In genomic region chr12:108618079-108618952, GRCh38 we compare ENCODE assay signal across 8 cellular contexts. TPM values are rescaled to one million over a fixed set of nuclear protein-coding genes. Genes with fewer than 3 reads are reported as not detected.
A peak's percentile ranks its signal among the peaks of the same experiment; 100 is the strongest.
DNase-seq lines count a peak whose midpoint lies in the region; ATAC-seq and TF ChIP-seq lines count a peak whose summit lies in the region.

No MANE protein-coding gene starts in this region.

- peaks cover 0 to 41% (median 10%) of the 10 kb centered on the region in 3 donors for H3K4me1 ChIP-seq in esophagus squamous epithelium

- no peaks in the 10 kb centered on the region for H3K36me3 ChIP-seq in BJ (ENCODE audit: control insufficient read depth, insufficient read depth, low read length)
- H3K36me3 ChIP-seq in KOPT-K1 (ENCODE audit: insufficient read depth, low read length) = peaks cover 39% of the 10 kb centered on the region
- no peaks in the 10 kb centered on the region for H3K36me3 ChIP-seq in esophagus squamous epithelium

- H3K27ac ChIP-seq in KOPT-K1 (ENCODE audit: low read depth, low read length, poor library complexity, severe bottlenecking) = peak overlapping the region; percentile 96
- H3K27ac ChIP-seq in esophagus squamous epithelium = no peak overlapping the region

- TF ChIP-seq POLR2A in esophagus squamous epithelium (IDR thresholded peaks at IDR 0.05) = no peak

- TF ChIP-seq CTCF in BJ (IDR thresholded peaks at IDR 0.05; ENCODE audit: insufficient read depth, low read depth, low read length) = peak; percentile 97
- peak; percentile 88 to 98 (median 94) for TF ChIP-seq CTCF in esophagus squamous epithelium (IDR thresholded peaks at IDR 0.05)
- TF ChIP-seq CTCF in natural killer cell (IDR thresholded peaks at IDR 0.05) = peak; percentile 98

- H3K27me3 ChIP-seq in BJ (ENCODE audit: control insufficient read depth, insufficient read depth, low read length) = no peaks in the 10 kb centered on the region
- no peaks in the 10 kb centered on the region for H3K27me3 ChIP-seq in esophagus squamous epithelium

- no peaks in the 10 kb centered on the region for H3K36me3 Mint-ChIP-seq in natural killer cell
- H3K36me3 Mint-ChIP-seq in stimulated activated naive CD8-positive, alpha-beta T cell treated with anti-CD3 and anti-CD28 coated beads, Interleukin-15, Interleukin-2, amounts not matched to agents 100 ng/mL and 50 ng/mL, for 24 hours (ENCODE audit: low read depth) = peaks cover 22% of the 10 kb centered on the region

- peak overlapping the region; percentile 56 for H3K4me3 Mint-ChIP-seq in natural killer cell
- H3K4me3 Mint-ChIP-seq in stimulated activated naive CD8-positive, alpha-beta T cell treated with anti-CD3 and anti-CD28 coated beads, Interleukin-15, Interleukin-2, amounts not matched to agents 100 ng/mL and 50 ng/mL, for 24 hours = no peak overlapping the region

- intact Hi-C loops in esophagus squamous epithelium (cut with DNase I) = loop anchor here (5.0 kb wide), 1 partner anchor 56 kb away; the partner anchor contains the start of genes ISCU and SART3
- intact Hi-C loops in natural killer cell (cut with micrococcal nuclease) = loop anchor here (1.0 to 5.0 kb wide), 3 partner anchors 11 to 114 kb away; partner anchors contain the start of gene CORO1C

- POLR2A ChIA-PET in BJ (lab: Charles Lee) = no interaction called here

- peaks cover 68 to 70% of the 10 kb centered on the region in 2 donors for H3K4me1 Mint-ChIP-seq in natural killer cell
- peaks cover 66% of the 10 kb centered on the region for H3K4me1 Mint-ChIP-seq in stimulated activated naive CD8-positive, alpha-beta T cell treated with anti-CD3 and anti-CD28 coated beads, Interleukin-15, Interleukin-2, amounts not matched to agents 100 ng/mL and 50 ng/mL, for 24 hours (ENCODE audit: low read depth)

- H3K9me3 ChIP-seq in KOPT-K1 (ENCODE audit: insufficient read depth, low read length, poor library complexity, severe bottlenecking) = peaks cover 8% of the 10 kb centered on the region
- no peaks in the 10 kb centered on the region for H3K9me3 ChIP-seq in esophagus squamous epithelium

- H3K9me3 Mint-ChIP-seq in natural killer cell = peaks cover 0 to 4% of the 10 kb centered on the region in 2 donors
- peaks cover 5% of the 10 kb centered on the region for H3K9me3 Mint-ChIP-seq in stimulated activated naive CD8-positive, alpha-beta T cell treated with anti-CD3 and anti-CD28 coated beads, Interleukin-15, Interleukin-2, amounts not matched to agents 100 ng/mL and 50 ng/mL, for 24 hours

- H3K27ac Mint-ChIP-seq in natural killer cell = peak overlapping the region; percentile 92 to 100
- peak overlapping the region; percentile 97 for H3K27ac Mint-ChIP-seq in stimulated activated naive CD8-positive, alpha-beta T cell treated with anti-CD3 and anti-CD28 coated beads, Interleukin-15, Interleukin-2, amounts not matched to agents 100 ng/mL and 50 ng/mL, for 24 hours

- CTCF ChIA-PET in BJ (lab: Yijun Ruan, JAX) = interaction anchor here (0.8 to 12.6 kb wide), 38 partner anchors 9 to 477 kb away, joined by 3 to 460 read pairs (median 4); partner anchors contain the start of genes ALKBH2, ISCU, SART3 and TMEM119

- WGBS in esophagus squamous epithelium, 2 donors = 11 to 17% methylated on average over 9 to 13 of the region's 16 CpGs

- no peaks in the 10 kb centered on the region for H3K27me3 Mint-ChIP-seq in natural killer cell (ENCODE audit: low read depth in 2 of 2)
- H3K27me3 Mint-ChIP-seq in stimulated activated naive CD8-positive, alpha-beta T cell treated with anti-CD3 and anti-CD28 coated beads, Interleukin-15, Interleukin-2, amounts not matched to agents 100 ng/mL and 50 ng/mL, for 24 hours = no peaks in the 10 kb centered on the region

- DNase-seq in BJ (ENCODE audit: low read depth) (no peak), OCI-M2 (lab: John Stamatoyannopoulos, UW; ENCODE audit: unreplicated experiment) (peak; percentile 20), esophagus squamous epithelium (lab: John Stamatoyannopoulos, UW) (no peak), natural killer cell (peak; percentile 76)
- peak; percentile 85 to 87 for DNase-seq in activated T-cell treated with anti-CD3 and anti-CD28 coated beads, Interleukin-2, amount 50 U/mL, for 48 hours

- ATAC-seq in GM19351 (IDR thresholded peaks at IDR 0.05; ENCODE audit: unreplicated experiment) (peak; percentile 53), natural killer cell (peak; percentile 39 to 65 (median 45))

- H3K4me3 ChIP-seq in BJ (ENCODE audit: low read depth, low read length) (no peak overlapping the region), esophagus squamous epithelium (no peak overlapping the region)

RNA-seq across cellular contexts. Expression of gene SELPLG, which starts 15.4 kb away (rescaled TPM):
- 5.2 and 8.1 TPM in 2 replicates for polyA plus RNA-seq in BJ (2011; rRNA removed)
- 3.7 and 4.9 TPM in 2 replicates for polyA minus RNA-seq in BJ (2011; rRNA and poly(A)+ RNA removed)
- 10 to 100 TPM in 1 of 4 donors, 1 to 10 TPM in 3; 2.5 to 10.1 (median 5.6) TPM for total RNA-seq in esophagus squamous epithelium
- 100 to 1,000 TPM; 179 to 201 (median 201) TPM for total RNA-seq in natural killer cell

RNA-seq across cellular contexts. Expression of gene TMEM119, which starts 20.4 kb away (rescaled TPM):
- 57.2 and 80.6 TPM in 2 replicates for polyA plus RNA-seq in BJ (2011; rRNA removed)
- polyA minus RNA-seq in BJ (2011; rRNA and poly(A)+ RNA removed) = 28.9 and 48.4 TPM in 2 replicates
- 1 to 10 TPM in 3 of 4 donors, under 1 TPM in 1; 0.08 to 4.8 (median 2.0) TPM for total RNA-seq in esophagus squamous epithelium
- 1 to 10 TPM in 1 of 3 donors, under 1 TPM in 2; 0.70 to 3.4 (median 0.71) TPM for total RNA-seq in natural killer cell

RNA-seq across cellular contexts. Expression of gene ISCU, which starts 55.9 kb away (rescaled TPM):
- polyA plus RNA-seq in BJ (2011; rRNA removed) = 125 and 169 TPM in 2 replicates
- 31.3 and 50.0 TPM in 2 replicates for polyA minus RNA-seq in BJ (2011; rRNA and poly(A)+ RNA removed)
- total RNA-seq in esophagus squamous epithelium (100 to 1,000 TPM in 1 of 4 donors, 10 to 100 TPM in 3; 50.7 to 132 (median 85.3) TPM), natural killer cell (100 to 1,000 TPM in 1 of 3 donors, 10 to 100 TPM in 2; 86.9 to 103 (median 97.4) TPM)

RNA-seq across cellular contexts. Expression of gene SART3, which starts 57.3 kb away (rescaled TPM):
- polyA plus RNA-seq in BJ (2011; rRNA removed) = 23.1 and 27.5 TPM in 2 replicates
- 20.4 and 26.9 TPM in 2 replicates for polyA minus RNA-seq in BJ (2011; rRNA and poly(A)+ RNA removed)
- total RNA-seq in esophagus squamous epithelium (10 to 100 TPM; 37.0 to 68.7 (median 48.2) TPM), natural killer cell (100 to 1,000 TPM in 1 of 3 donors, 10 to 100 TPM in 2; 76.5 to 107 (median 78.3) TPM)

Comparison
In these comparisons a context has a peak if more than half of its experiments do, and no peak if none do; other contexts are left out.
1. DNase-seq: peak in OCI-M2 (single experiment), activated T-cell treated with anti-CD3 and anti-CD28 coated beads, Interleukin-2, amount 50 U/mL, for 48 hours (2 of 2) and natural killer cell (single experiment); none in BJ (single experiment) and esophagus squamous epithelium (single experiment).
2. RNA of gene SELPLG, which starts 15.4 kb away (total RNA-seq): 179 to 201 TPM in natural killer cell; 2.5 to 10.1 TPM in esophagus squamous epithelium; every median in the first group is over 10 times any median in the second.
3. Peak in every context shown above with its lines, with median percentiles within 50 percentile points of each other: CTCF ChIP-seq.